ENCODE assay signal across 1 cellular context in the genomic region with DNA sequence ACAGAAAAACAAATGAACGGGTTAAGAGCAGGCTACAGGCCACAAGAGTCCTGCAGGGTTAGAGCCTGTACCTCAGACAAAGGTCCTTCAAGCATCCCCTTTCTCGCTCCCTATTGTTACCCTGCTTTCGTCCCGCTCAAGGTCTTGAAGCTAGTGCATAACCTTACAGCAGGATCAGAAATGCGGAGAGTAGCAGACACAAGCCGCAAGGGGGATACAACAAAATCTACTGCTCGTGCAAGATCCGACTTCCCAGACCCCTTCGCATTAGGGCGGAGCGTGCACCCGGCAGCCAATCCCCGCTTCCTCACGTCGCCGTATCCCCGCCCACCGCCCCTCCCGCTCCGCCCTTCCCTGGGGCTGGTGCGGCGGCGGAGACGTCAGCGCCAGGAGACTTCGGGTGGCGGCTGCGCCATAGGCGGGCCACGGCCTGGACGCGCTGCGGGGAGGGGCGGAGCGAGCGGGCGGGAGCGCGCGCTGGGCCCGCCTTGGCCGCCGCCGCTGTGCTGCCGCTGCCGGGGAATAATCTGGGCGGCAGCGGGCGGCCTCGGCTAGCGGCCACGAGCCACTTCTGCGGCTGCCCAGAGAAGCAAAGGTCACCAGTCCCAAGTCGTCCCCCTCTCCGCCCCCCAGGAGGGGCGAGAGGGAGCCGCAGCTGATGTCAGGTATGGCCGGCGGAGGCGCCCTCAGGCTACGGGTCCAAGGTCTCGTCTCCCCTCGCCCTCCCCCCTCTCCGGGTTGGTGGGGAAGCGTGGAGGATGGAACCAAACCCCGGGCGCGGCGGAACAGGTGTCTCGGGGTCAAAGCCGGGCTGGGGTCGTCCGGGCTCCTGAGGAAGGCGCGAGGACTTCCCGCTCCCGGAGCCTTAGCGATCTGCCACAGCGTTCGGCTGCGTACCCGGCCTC.
TF ChIP-seq lines count a peak whose summit lies in the region.

A gene (plus strand): TSS at position 389 of the 905 bp plus-strand sequence. CDS start 51,776 bp downstream, outside the sequence.

TF ChIP-seq in GM12878, 131 proteins besides CTCF, POLR2A, EP300 and RAD21 (continued from another document and continues in another):
- TF ChIP-seq, protein P1, sequence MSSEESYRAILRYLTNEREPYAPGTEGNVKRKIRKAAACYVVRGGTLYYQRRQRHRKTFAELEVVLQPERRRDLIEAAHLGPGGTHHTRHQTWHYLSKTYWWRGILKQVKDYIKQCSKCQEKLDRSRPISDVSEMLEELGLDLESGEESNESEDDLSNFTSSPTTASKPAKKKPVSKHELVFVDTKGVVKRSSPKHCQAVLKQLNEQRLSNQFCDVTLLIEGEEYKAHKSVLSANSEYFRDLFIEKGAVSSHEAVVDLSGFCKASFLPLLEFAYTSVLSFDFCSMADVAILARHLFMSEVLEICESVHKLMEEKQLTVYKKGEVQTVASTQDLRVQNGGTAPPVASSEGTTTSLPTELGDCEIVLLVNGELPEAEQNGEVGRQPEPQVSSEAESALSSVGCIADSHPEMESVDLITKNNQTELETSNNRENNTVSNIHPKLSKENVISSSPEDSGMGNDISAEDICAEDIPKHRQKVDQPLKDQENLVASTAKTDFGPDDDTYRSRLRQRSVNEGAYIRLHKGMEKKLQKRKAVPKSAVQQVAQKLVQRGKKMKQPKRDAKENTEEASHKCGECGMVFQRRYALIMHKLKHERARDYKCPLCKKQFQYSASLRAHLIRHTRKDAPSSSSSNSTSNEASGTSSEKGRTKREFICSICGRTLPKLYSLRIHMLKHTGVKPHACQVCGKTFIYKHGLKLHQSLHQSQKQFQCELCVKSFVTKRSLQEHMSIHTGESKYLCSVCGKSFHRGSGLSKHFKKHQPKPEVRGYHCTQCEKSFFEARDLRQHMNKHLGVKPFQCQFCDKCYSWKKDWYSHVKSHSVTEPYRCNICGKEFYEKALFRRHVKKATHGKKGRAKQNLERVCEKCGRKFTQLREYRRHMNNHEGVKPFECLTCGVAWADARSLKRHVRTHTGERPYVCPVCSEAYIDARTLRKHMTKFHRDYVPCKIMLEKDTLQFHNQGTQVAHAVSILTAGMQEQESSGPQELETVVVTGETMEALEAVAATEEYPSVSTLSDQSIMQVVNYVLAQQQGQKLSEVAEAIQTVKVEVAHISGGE (CRISPR knock-in tag; IDR thresholded peaks at IDR 0.05) = no peak
- TF ChIP-seq BRCA1 (IDR thresholded peaks at IDR 0.05; ENCODE audit: low read depth, low read length) (no peak), CBX3 (IDR thresholded peaks at IDR 0.05; ENCODE audit: borderline replicate concordance, low read depth) (no peak), TCF3 (IDR thresholded peaks at IDR 0.05; ENCODE audit: borderline replicate concordance, insufficient read depth, low read depth, low read length) (peak; percentile 44), ZNF622 (IDR thresholded peaks at IDR 0.05) (no peak), NR2C2 (IDR thresholded peaks at IDR 0.05; ENCODE audit: borderline replicate concordance, control insufficient read depth, insufficient read length, low read depth) (no peak), IRF4 (IDR thresholded peaks at IDR 0.05; ENCODE audit: low read depth, low read length) (0 out of 2 replicates have a peak, but pooled peaks have one; percentile 22), SMC3 (IDR thresholded peaks at IDR 0.05; ENCODE audit: borderline replicate concordance, low read length) (0 out of 2 replicates have a peak, but pooled peaks have one; percentile 13), MTA2 (IDR thresholded peaks at IDR 0.05; ENCODE audit: low read depth) (no peak), FOS (IDR thresholded peaks at IDR 0.05; ENCODE audit: borderline replicate concordance, extremely low read depth, insufficient read length) (no peak), RAD51 (IDR thresholded peaks at IDR 0.05) (peak; percentile 78), TCF12 (IDR thresholded peaks at IDR 0.05; ENCODE audit: low read depth, low read length) (peak; percentile 28; the same call in 1 of the 2 replicates), YY1 (IDR thresholded peaks at IDR 0.05; ENCODE audit: low read depth, low read length) (peak; percentile 76), FOXM1 (IDR thresholded peaks at IDR 0.05; ENCODE audit: low read depth, low read length) (no peak), MEF2B (IDR thresholded peaks at IDR 0.05; ENCODE audit: partially characterized antibody, poor library complexity, severe bottlenecking) (no peak), ESRRA (IDR thresholded peaks at IDR 0.05; ENCODE audit: low read length) (no peak), RB1 (IDR thresholded peaks at IDR 0.05; ENCODE audit: borderline replicate concordance) (peak; percentile 64; the same call in 1 of the 2 replicates), CREM (IDR thresholded peaks at IDR 0.05; ENCODE audit: low read depth) (peak; percentile 16; the same call in 1 of the 2 replicates), SIX5 (IDR thresholded peaks at IDR 0.05; ENCODE audit: low read depth, low read length, severe bottlenecking) (no peak), ZNF217 (IDR thresholded peaks at IDR 0.05) (0 out of 2 replicates have a peak, but pooled peaks have one; percentile 40), WRNIP1 (IDR thresholded peaks at IDR 0.05; ENCODE audit: borderline replicate concordance, low read depth, low read length) (no peak), MTA3 (IDR thresholded peaks at IDR 0.05; ENCODE audit: borderline replicate concordance, low read length) (no peak), CHD4 (IDR thresholded peaks at IDR 0.05) (no peak), STAT3 (IDR thresholded peaks at IDR 0.05; ENCODE audit: low read depth, low read length) (no peak), ASH2L (IDR thresholded peaks at IDR 0.05; ENCODE audit: borderline replicate concordance, low read depth) (no peak), DPF2 (IDR thresholded peaks at IDR 0.05) (peak; percentile 77; the same call in 1 of the 2 replicates), RELA (IDR thresholded peaks at IDR 0.05; ENCODE audit: borderline replicate concordance, partially characterized antibody) (peak; percentile 56), KLF5 (IDR thresholded peaks at IDR 0.05; ENCODE audit: partially characterized antibody) (peak; percentile 23)
- TF ChIP-seq, protein P2, sequence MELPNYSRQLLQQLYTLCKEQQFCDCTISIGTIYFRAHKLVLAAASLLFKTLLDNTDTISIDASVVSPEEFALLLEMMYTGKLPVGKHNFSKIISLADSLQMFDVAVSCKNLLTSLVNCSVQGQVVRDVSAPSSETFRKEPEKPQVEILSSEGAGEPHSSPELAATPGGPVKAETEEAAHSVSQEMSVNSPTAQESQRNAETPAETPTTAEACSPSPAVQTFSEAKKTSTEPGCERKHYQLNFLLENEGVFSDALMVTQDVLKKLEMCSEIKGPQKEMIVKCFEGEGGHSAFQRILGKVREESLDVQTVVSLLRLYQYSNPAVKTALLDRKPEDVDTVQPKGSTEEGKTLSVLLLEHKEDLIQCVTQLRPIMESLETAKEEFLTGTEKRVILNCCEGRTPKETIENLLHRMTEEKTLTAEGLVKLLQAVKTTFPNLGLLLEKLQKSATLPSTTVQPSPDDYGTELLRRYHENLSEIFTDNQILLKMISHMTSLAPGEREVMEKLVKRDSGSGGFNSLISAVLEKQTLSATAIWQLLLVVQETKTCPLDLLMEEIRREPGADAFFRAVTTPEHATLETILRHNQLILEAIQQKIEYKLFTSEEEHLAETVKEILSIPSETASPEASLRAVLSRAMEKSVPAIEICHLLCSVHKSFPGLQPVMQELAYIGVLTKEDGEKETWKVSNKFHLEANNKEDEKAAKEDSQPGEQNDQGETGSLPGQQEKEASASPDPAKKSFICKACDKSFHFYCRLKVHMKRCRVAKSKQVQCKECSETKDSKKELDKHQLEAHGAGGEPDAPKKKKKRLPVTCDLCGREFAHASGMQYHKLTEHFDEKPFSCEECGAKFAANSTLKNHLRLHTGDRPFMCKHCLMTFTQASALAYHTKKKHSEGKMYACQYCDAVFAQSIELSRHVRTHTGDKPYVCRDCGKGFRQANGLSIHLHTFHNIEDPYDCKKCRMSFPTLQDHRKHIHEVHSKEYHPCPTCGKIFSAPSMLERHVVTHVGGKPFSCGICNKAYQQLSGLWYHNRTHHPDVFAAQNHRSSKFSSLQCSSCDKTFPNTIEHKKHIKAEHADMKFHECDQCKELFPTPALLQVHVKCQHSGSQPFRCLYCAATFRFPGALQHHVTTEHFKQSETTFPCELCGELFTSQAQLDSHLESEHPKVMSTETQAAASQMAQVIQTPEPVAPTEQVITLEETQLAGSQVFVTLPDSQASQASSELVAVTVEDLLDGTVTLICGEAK (IDR thresholded peaks at IDR 0.05; ENCODE audit: borderline replicate concordance) = peak; percentile 51; the same call in 1 of the 2 replicates
- TF ChIP-seq, protein P3, sequence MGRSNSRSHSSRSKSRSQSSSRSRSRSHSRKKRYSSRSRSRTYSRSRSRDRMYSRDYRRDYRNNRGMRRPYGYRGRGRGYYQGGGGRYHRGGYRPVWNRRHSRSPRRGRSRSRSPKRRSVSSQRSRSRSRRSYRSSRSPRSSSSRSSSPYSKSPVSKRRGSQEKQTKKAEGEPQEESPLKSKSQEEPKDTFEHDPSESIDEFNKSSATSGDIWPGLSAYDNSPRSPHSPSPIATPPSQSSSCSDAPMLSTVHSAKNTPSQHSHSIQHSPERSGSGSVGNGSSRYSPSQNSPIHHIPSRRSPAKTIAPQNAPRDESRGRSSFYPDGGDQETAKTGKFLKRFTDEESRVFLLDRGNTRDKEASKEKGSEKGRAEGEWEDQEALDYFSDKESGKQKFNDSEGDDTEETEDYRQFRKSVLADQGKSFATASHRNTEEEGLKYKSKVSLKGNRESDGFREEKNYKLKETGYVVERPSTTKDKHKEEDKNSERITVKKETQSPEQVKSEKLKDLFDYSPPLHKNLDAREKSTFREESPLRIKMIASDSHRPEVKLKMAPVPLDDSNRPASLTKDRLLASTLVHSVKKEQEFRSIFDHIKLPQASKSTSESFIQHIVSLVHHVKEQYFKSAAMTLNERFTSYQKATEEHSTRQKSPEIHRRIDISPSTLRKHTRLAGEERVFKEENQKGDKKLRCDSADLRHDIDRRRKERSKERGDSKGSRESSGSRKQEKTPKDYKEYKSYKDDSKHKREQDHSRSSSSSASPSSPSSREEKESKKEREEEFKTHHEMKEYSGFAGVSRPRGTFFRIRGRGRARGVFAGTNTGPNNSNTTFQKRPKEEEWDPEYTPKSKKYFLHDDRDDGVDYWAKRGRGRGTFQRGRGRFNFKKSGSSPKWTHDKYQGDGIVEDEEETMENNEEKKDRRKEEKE (IDR thresholded peaks at IDR 0.05) = no peak
- TF ChIP-seq, protein P4, sequence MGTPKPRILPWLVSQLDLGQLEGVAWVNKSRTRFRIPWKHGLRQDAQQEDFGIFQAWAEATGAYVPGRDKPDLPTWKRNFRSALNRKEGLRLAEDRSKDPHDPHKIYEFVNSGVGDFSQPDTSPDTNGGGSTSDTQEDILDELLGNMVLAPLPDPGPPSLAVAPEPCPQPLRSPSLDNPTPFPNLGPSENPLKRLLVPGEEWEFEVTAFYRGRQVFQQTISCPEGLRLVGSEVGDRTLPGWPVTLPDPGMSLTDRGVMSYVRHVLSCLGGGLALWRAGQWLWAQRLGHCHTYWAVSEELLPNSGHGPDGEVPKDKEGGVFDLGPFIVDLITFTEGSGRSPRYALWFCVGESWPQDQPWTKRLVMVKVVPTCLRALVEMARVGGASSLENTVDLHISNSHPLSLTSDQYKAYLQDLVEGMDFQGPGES (IDR thresholded peaks at IDR 0.05) = no peak
- TF ChIP-seq, protein P5, sequence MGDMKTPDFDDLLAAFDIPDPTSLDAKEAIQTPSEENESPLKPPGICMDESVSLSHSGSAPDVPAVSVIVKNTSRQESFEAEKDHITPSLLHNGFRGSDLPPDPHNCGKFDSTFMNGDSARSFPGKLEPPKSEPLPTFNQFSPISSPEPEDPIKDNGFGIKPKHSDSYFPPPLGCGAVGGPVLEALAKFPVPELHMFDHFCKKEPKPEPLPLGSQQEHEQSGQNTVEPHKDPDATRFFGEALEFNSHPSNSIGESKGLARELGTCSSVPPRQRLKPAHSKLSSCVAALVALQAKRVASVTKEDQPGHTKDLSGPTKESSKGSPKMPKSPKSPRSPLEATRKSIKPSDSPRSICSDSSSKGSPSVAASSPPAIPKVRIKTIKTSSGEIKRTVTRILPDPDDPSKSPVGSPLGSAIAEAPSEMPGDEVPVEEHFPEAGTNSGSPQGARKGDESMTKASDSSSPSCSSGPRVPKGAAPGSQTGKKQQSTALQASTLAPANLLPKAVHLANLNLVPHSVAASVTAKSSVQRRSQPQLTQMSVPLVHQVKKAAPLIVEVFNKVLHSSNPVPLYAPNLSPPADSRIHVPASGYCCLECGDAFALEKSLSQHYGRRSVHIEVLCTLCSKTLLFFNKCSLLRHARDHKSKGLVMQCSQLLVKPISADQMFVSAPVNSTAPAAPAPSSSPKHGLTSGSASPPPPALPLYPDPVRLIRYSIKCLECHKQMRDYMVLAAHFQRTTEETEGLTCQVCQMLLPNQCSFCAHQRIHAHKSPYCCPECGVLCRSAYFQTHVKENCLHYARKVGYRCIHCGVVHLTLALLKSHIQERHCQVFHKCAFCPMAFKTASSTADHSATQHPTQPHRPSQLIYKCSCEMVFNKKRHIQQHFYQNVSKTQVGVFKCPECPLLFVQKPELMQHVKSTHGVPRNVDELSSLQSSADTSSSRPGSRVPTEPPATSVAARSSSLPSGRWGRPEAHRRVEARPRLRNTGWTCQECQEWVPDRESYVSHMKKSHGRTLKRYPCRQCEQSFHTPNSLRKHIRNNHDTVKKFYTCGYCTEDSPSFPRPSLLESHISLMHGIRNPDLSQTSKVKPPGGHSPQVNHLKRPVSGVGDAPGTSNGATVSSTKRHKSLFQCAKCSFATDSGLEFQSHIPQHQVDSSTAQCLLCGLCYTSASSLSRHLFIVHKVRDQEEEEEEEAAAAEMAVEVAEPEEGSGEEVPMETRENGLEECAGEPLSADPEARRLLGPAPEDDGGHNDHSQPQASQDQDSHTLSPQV (IDR thresholded peaks at IDR 0.05) = 0 out of 2 replicates have a peak, but pooled peaks have one; percentile 10
- TF ChIP-seq, protein P6, sequence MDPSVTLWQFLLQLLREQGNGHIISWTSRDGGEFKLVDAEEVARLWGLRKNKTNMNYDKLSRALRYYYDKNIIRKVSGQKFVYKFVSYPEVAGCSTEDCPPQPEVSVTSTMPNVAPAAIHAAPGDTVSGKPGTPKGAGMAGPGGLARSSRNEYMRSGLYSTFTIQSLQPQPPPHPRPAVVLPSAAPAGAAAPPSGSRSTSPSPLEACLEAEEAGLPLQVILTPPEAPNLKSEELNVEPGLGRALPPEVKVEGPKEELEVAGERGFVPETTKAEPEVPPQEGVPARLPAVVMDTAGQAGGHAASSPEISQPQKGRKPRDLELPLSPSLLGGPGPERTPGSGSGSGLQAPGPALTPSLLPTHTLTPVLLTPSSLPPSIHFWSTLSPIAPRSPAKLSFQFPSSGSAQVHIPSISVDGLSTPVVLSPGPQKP (IDR thresholded peaks at IDR 0.05; ENCODE audit: low read depth, low read length) = no peak
- TF ChIP-seq, protein P7, sequence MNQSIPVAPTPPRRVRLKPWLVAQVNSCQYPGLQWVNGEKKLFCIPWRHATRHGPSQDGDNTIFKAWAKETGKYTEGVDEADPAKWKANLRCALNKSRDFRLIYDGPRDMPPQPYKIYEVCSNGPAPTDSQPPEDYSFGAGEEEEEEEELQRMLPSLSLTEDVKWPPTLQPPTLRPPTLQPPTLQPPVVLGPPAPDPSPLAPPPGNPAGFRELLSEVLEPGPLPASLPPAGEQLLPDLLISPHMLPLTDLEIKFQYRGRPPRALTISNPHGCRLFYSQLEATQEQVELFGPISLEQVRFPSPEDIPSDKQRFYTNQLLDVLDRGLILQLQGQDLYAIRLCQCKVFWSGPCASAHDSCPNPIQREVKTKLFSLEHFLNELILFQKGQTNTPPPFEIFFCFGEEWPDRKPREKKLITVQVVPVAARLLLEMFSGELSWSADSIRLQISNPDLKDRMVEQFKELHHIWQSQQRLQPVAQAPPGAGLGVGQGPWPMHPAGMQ (IDR thresholded peaks at IDR 0.05; ENCODE audit: borderline replicate concordance) = no peak
- TF ChIP-seq, protein P8, sequence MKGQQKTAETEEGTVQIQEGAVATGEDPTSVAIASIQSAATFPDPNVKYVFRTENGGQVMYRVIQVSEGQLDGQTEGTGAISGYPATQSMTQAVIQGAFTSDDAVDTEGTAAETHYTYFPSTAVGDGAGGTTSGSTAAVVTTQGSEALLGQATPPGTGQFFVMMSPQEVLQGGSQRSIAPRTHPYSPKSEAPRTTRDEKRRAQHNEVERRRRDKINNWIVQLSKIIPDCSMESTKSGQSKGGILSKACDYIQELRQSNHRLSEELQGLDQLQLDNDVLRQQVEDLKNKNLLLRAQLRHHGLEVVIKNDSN (IDR thresholded peaks at IDR 0.05; ENCODE audit: borderline replicate concordance, extremely low read length, insufficient read depth, low read depth, low read length) = no peak
